In the genomic region with DNA sequence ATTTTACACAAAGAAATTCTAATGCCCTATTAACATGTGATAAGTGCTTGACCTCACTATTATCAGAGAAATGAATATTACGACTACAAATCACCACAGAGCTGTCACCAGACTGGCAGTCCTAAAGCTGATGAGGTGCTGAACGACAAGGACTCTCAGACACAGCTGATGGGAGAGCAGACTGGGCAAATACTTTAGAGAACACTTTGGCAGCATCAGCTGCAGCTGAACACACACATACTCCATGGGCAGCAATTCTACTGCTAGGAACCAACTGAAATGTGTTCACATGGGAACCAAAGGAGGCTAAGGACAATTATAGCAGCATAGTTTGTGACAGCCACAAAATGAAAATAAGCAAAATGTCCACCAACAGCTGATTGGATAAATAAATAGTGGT, we compare ENCODE assay signal across 26 cellular contexts. TPM values are rescaled to one million over a fixed set of nuclear protein-coding genes. Genes with fewer than 3 reads are reported as not detected.
DNase-seq lines count a peak whose midpoint lies in the region; ATAC-seq and TF ChIP-seq lines count a peak whose summit lies in the region.
"Had no signal": no experiment of that assay in that cellular context is flagged by ENCODE, and none has a peak within 500 bp of the region (broad histone marks: within the 10 kb centered on the region; RNA-seq: fewer than 3 reads in every experiment).

No MANE protein-coding gene starts in this region.

- no peaks in the 10 kb centered on the region for H3K9me3 ChIP-seq in right atrium auricular region
- H3K9me3 ChIP-seq in left ventricle myocardium inferior (replicated peaks) = no peaks in the 10 kb centered on the region
- H3K9me3 ChIP-seq: BE2C, uterus had no signal

- H3K4me1 Mint-ChIP-seq in activated naive CD4-positive, alpha-beta T cell treated with anti-CD3 and anti-CD28 coated beads, Interleukin-2, amount 10 ng/mL, durations not matched to agents 7 days and 5 days = peaks cover 9% of the 10 kb centered on the region
- H3K4me1 Mint-ChIP-seq: activated B cell treated with CpG ODN at 0.5 μM for 24 hours had no signal

- H3K36me3 ChIP-seq in right atrium auricular region (no peaks in the 10 kb centered on the region), left ventricle myocardium inferior (no peaks in the 10 kb centered on the region)
- H3K36me3 ChIP-seq: BE2C, uterus had no signal

- DNase-seq in Right ventricle myocardium superior (no peak), right atrium auricular region (ENCODE audit: low spot score) (no peak), NCI-H510A treated with DMSO at 0.1 percent for 48 hours (lab: John Stamatoyannopoulos, UW) (peak; percentile 82), left ventricle myocardium inferior (no peak), NOMO-1 treated with dmso at 0.1 percent for 144 hours (lab: John Stamatoyannopoulos, UW; ENCODE audit: unreplicated experiment) (no peak), RKO (ENCODE audit: low spot score) (no peak), germinal center (ENCODE audit: low spot score) (no peak)
- no peak for DNase-seq in activated naive CD4-positive, alpha-beta T cell treated with anti-CD3 and anti-CD28 coated beads, Interleukin-2, amount 10 ng/mL, durations not matched to agents 7 days and 5 days
- DNase-seq: activated B cell treated with CpG ODN at 0.5 μM for 24 hours; BE2C; caudate nucleus; COR-L47; dermis blood vessel endothelial cell; HCEC 1CT; mesenchymal stem cell; naive B cell; NCI-H2171 treated with DMSO at 0.1 percent for 48 hours; NCI-H82; SIG-M5; stimulated activated CD4-positive, alpha-beta T cell treated with anti-CD3 and anti-CD28 coated beads, Interleukin-2, amount 100 ng/mL, for 48 hours; SW 1271; uterus had no signal

- H3K27ac Mint-ChIP-seq in activated naive CD4-positive, alpha-beta T cell treated with anti-CD3 and anti-CD28 coated beads, Interleukin-2, amount 10 ng/mL, durations not matched to agents 7 days and 5 days = no peak overlapping the region
- H3K27ac Mint-ChIP-seq: activated B cell treated with CpG ODN at 0.5 μM for 24 hours; activated naive CD4-positive, alpha-beta T cell treated with anti-CD3 and anti-CD28 coated beads, Interleukin-2, amount 50 U/mL, for 24 hours; naive B cell; stimulated activated effector memory CD8-positive, alpha-beta T cell treated with anti-CD3 and anti-CD28 coated beads, Interleukin-12 subunit alpha, Interleukin-12 subunit beta, amount 100 ng/mL, for 72 hours had no signal

- intact Hi-C loops in Right ventricle myocardium superior (cut with DNase I) (no loop called here), left ventricle myocardium inferior (cut with micrococcal nuclease) (no loop called here)

- H3K27me3 Mint-ChIP-seq in activated naive CD4-positive, alpha-beta T cell treated with anti-CD3 and anti-CD28 coated beads, Interleukin-2, amount 10 ng/mL, durations not matched to agents 7 days and 5 days = no peaks in the 10 kb centered on the region
- H3K27me3 Mint-ChIP-seq: activated B cell treated with CpG ODN at 0.5 μM for 24 hours had no signal

- TF ChIP-seq CTCF in right atrium auricular region (IDR thresholded peaks at IDR 0.05) (no peak), left ventricle myocardium inferior (IDR thresholded peaks at IDR 0.05; ENCODE audit: borderline replicate concordance) (no peak)

- peak; percentile 95 for ATAC-seq in Right ventricle myocardium superior (ENCODE audit: poor library complexity)
- ATAC-seq: HepG2 had no signal

- H3K9me3 Mint-ChIP-seq in activated naive CD4-positive, alpha-beta T cell treated with anti-CD3 and anti-CD28 coated beads, Interleukin-2, amount 10 ng/mL, durations not matched to agents 7 days and 5 days = no peaks in the 10 kb centered on the region
- H3K9me3 Mint-ChIP-seq: activated B cell treated with CpG ODN at 0.5 μM for 24 hours; stimulated activated effector memory CD8-positive, alpha-beta T cell treated with anti-CD3 and anti-CD28 coated beads, Interleukin-12 subunit alpha, Interleukin-12 subunit beta, amount 100 ng/mL, for 72 hours had no signal

- no peak overlapping the region for H3K27ac ChIP-seq in right atrium auricular region
- H3K27ac ChIP-seq in left ventricle myocardium inferior (replicated peaks) = peak overlapping the region; percentile 80
- H3K27ac ChIP-seq: uterus had no signal

- no peaks in the 10 kb centered on the region for H3K36me3 Mint-ChIP-seq in activated naive CD4-positive, alpha-beta T cell treated with anti-CD3 and anti-CD28 coated beads, Interleukin-2, amount 10 ng/mL, durations not matched to agents 7 days and 5 days
- H3K36me3 Mint-ChIP-seq: activated naive CD4-positive, alpha-beta T cell treated with anti-CD3 and anti-CD28 coated beads, Interleukin-2, amount 50 U/mL, for 24 hours; naive B cell; stimulated activated effector memory CD8-positive, alpha-beta T cell treated with anti-CD3 and anti-CD28 coated beads, Interleukin-12 subunit alpha, Interleukin-12 subunit beta, amount 100 ng/mL, for 72 hours had no signal

- no peak overlapping the region for H3K4me3 ChIP-seq in right atrium auricular region
- no peak overlapping the region for H3K4me3 ChIP-seq in left ventricle myocardium inferior
- H3K4me3 ChIP-seq: uterus had no signal

- H3K4me1 ChIP-seq in right atrium auricular region (peaks cover 0 to 5% of the 10 kb centered on the region in 2 donors), left ventricle myocardium inferior (peaks cover 18% of the 10 kb centered on the region)
- H3K4me1 ChIP-seq: BE2C, uterus had no signal

- CTCF ChIA-PET in activated naive CD4-positive, alpha-beta T cell treated with anti-CD3 and anti-CD28 coated beads, Interleukin-2, amount 10 ng/mL, durations not matched to agents 7 days and 5 days (lab: Charles Lee) = no interaction called here

- no peak overlapping the region for H3K4me3 Mint-ChIP-seq in activated naive CD4-positive, alpha-beta T cell treated with anti-CD3 and anti-CD28 coated beads, Interleukin-2, amount 10 ng/mL, durations not matched to agents 7 days and 5 days
- H3K4me3 Mint-ChIP-seq: activated B cell treated with CpG ODN at 0.5 μM for 24 hours; activated naive CD4-positive, alpha-beta T cell treated with anti-CD3 and anti-CD28 coated beads, Interleukin-2, amount 50 U/mL, for 24 hours; activated T-helper 1 cell treated with anti-CD3 and anti-CD28 coated beads, Interleukin-12 subunit alpha, Interleukin-12 subunit beta, Interleukin-2, Interleukin-4 antibody, amounts not matched to agents 30 ng/mL and 10 ng/mL and 1 ng/mL, durations not matched to agents 14 hours and 24 hours and 36 hours; naive B cell; stimulated activated effector memory CD8-positive, alpha-beta T cell treated with anti-CD3 and anti-CD28 coated beads, Interleukin-12 subunit alpha, Interleukin-12 subunit beta, amount 100 ng/mL, for 72 hours had no signal

- H3K27me3 ChIP-seq in right atrium auricular region (no peaks in the 10 kb centered on the region), left ventricle myocardium inferior (ENCODE audit: low read depth) (no peaks in the 10 kb centered on the region)
- H3K27me3 ChIP-seq: BE2C, uterus had no signal

RNA-seq across cellular contexts. Expression of a gene that starts 45.5 kb away (rescaled TPM):
- total RNA-seq in Right ventricle myocardium superior (2.4 TPM), right atrium auricular region (1 to 10 TPM; 1.1 to 1.7 TPM), left ventricle myocardium inferior (0.80 TPM)
- total RNA-seq: activated T-helper 1 cell treated with anti-CD3 and anti-CD28 coated beads, Interleukin-12 subunit alpha, Interleukin-12 subunit beta, Interleukin-2, Interleukin-4 antibody, amounts not matched to agents 30 ng/mL and 10 ng/mL and 1 ng/mL, durations not matched to agents 14 hours and 24 hours and 36 hours; HepG2 had no signal

RNA-seq across cellular contexts. Expression of a gene that starts 59.3 kb away (rescaled TPM):
- 80.7 TPM for total RNA-seq in Right ventricle myocardium superior
- 100 to 1,000 TPM in 1 of 2 donors, 10 to 100 TPM in 1; 97.2 to 140 TPM for total RNA-seq in right atrium auricular region
- total RNA-seq in left ventricle myocardium inferior = 95.1 TPM
